1 cellular context compared by ENCODE assay signal in the genomic region with DNA sequence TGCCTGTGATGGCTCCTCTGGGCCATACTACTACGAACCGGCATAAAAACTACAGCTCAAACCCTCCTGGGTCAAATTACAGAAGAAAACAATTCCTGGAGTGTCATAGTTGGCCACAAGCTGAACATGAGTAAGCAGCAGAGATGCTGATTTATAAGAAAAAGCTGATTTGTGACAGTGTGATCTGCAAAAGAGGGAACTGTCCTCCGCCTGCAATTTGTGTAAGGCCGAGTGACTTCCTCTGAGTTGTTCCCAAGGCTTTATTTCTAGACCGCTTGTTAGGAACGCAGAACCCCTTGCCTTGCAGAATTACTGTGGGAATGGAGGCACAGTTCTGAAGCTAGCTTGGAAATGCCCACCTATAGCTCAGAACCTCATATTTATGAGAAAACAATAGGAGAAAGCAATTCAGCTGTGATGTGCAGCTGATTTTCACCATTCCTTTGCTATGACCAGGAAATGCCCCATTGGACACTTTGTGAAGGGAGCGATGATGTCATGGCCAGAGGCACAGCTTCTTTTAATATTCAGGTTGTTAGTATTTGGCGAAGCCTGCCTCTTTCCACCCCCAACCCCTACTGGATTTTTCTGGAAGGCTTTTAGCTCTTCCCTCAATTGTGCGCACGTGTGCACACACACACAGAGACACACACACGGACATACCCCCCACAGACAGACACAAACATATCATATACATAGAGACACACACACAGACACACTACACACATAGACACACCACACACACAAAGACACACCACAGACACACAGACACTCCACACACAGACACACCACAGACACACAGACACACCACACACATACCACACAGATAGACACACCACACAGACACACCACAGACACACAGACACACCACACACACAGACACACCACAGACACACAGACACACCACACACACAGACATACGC.
TF ChIP-seq lines count a peak whose summit lies in the region.

No MANE protein-coding gene starts in this region.

TF ChIP-seq in HEK293, 187 proteins besides CTCF, POLR2A, EP300 and RAD21 (continued from another document and continues in another):
- TF ChIP-seq, protein P1, sequence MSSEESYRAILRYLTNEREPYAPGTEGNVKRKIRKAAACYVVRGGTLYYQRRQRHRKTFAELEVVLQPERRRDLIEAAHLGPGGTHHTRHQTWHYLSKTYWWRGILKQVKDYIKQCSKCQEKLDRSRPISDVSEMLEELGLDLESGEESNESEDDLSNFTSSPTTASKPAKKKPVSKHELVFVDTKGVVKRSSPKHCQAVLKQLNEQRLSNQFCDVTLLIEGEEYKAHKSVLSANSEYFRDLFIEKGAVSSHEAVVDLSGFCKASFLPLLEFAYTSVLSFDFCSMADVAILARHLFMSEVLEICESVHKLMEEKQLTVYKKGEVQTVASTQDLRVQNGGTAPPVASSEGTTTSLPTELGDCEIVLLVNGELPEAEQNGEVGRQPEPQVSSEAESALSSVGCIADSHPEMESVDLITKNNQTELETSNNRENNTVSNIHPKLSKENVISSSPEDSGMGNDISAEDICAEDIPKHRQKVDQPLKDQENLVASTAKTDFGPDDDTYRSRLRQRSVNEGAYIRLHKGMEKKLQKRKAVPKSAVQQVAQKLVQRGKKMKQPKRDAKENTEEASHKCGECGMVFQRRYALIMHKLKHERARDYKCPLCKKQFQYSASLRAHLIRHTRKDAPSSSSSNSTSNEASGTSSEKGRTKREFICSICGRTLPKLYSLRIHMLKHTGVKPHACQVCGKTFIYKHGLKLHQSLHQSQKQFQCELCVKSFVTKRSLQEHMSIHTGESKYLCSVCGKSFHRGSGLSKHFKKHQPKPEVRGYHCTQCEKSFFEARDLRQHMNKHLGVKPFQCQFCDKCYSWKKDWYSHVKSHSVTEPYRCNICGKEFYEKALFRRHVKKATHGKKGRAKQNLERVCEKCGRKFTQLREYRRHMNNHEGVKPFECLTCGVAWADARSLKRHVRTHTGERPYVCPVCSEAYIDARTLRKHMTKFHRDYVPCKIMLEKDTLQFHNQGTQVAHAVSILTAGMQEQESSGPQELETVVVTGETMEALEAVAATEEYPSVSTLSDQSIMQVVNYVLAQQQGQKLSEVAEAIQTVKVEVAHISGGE (tag by site-specific recombination; conservative IDR thresholded peaks at IDR 0.05; ENCODE audit: low read depth): no peak
- TF ChIP-seq ZNF629 (tag by site-specific recombination; IDR thresholded peaks at IDR 0.05) (peak; percentile 70; the same call in 1 of the 2 replicates), ZNF341 (tag by site-specific recombination; IDR thresholded peaks at IDR 0.05; ENCODE audit: low read depth) (0 out of 2 replicates have a peak, but pooled peaks have one; percentile 37), ZFP41 (tag by site-specific recombination; IDR thresholded peaks at IDR 0.05; ENCODE audit: borderline replicate concordance) (no peak), ZNF114 (tag by site-specific recombination; IDR thresholded peaks at IDR 0.05) (no peak), ZNF610 (tag by site-specific recombination; IDR thresholded peaks at IDR 0.05; ENCODE audit: borderline replicate concordance) (no peak), ZNF24 (tag by site-specific recombination; IDR thresholded peaks at IDR 0.05) (0 out of 2 replicates have a peak, but pooled peaks have one; percentile 38), ZNF311 (tag by site-specific recombination; IDR thresholded peaks at IDR 0.05; ENCODE audit: borderline replicate concordance) (no peak), MYNN (tag by site-specific recombination; IDR thresholded peaks at IDR 0.05; ENCODE audit: borderline replicate concordance) (no peak), ZNF354C (tag by site-specific recombination; IDR thresholded peaks at IDR 0.05; ENCODE audit: borderline replicate concordance, low read depth) (no peak), KLF10 (tag by site-specific recombination; IDR thresholded peaks at IDR 0.05) (no peak), MEIS1 (CRISPR knock-in tag; IDR thresholded peaks at IDR 0.05; ENCODE audit: borderline replicate concordance) (no peak), ZNF791 (tag by site-specific recombination; IDR thresholded peaks at IDR 0.05) (peak; percentile 61; the same call in 1 of the 2 replicates), ZNF555 (tag by site-specific recombination; conservative IDR thresholded peaks at IDR 0.05) (no peak), ZNF132 (tag by site-specific recombination; IDR thresholded peaks at IDR 0.05; ENCODE audit: borderline replicate concordance) (no peak), ZNF239 (tag by site-specific recombination; IDR thresholded peaks at IDR 0.05) (no peak), SP7 (tag by site-specific recombination; IDR thresholded peaks at IDR 0.05) (0 out of 2 replicates have a peak, but pooled peaks have one; percentile 17), ZNF600 (tag by site-specific recombination; IDR thresholded peaks at IDR 0.05) (peak; percentile 61), ZNF433 (tag by site-specific recombination; IDR thresholded peaks at IDR 0.05; ENCODE audit: low read depth) (no peak), ZNF768 (tag by site-specific recombination; IDR thresholded peaks at IDR 0.05) (no peak), ZNF426 (tag by site-specific recombination; IDR thresholded peaks at IDR 0.05) (no peak), ZNF544 (tag by site-specific recombination; IDR thresholded peaks at IDR 0.05) (no peak), ZNF747 (tag by site-specific recombination; IDR thresholded peaks at IDR 0.05) (no peak), ZNF37A (tag by site-specific recombination; IDR thresholded peaks at IDR 0.05) (no peak), ZNF529 (tag by site-specific recombination; IDR thresholded peaks at IDR 0.05; ENCODE audit: insufficient replicate concordance) (no peak), ZNF146 (tag by site-specific recombination; IDR thresholded peaks at IDR 0.05) (no peak), ZNF701 (tag by site-specific recombination; IDR thresholded peaks at IDR 0.05) (no peak), ZBTB8A (tag by site-specific recombination; IDR thresholded peaks at IDR 0.05) (no peak), KLF7 (tag by site-specific recombination; IDR thresholded peaks at IDR 0.05; ENCODE audit: borderline replicate concordance) (no peak), ZNF202 (tag by site-specific recombination; IDR thresholded peaks at IDR 0.05; ENCODE audit: borderline replicate concordance) (no peak), ZNF184 (tag by site-specific recombination; IDR thresholded peaks at IDR 0.05) (no peak), ZBTB21 (tag by site-specific recombination; IDR thresholded peaks at IDR 0.05) (peak; percentile 54)
- TF ChIP-seq, protein P2, sequence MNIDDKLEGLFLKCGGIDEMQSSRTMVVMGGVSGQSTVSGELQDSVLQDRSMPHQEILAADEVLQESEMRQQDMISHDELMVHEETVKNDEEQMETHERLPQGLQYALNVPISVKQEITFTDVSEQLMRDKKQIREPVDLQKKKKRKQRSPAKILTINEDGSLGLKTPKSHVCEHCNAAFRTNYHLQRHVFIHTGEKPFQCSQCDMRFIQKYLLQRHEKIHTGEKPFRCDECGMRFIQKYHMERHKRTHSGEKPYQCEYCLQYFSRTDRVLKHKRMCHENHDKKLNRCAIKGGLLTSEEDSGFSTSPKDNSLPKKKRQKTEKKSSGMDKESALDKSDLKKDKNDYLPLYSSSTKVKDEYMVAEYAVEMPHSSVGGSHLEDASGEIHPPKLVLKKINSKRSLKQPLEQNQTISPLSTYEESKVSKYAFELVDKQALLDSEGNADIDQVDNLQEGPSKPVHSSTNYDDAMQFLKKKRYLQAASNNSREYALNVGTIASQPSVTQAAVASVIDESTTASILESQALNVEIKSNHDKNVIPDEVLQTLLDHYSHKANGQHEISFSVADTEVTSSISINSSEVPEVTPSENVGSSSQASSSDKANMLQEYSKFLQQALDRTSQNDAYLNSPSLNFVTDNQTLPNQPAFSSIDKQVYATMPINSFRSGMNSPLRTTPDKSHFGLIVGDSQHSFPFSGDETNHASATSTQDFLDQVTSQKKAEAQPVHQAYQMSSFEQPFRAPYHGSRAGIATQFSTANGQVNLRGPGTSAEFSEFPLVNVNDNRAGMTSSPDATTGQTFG (tag by site-specific recombination; IDR thresholded peaks at IDR 0.05; ENCODE audit: borderline replicate concordance): no peak
- TF ChIP-seq, protein P3, sequence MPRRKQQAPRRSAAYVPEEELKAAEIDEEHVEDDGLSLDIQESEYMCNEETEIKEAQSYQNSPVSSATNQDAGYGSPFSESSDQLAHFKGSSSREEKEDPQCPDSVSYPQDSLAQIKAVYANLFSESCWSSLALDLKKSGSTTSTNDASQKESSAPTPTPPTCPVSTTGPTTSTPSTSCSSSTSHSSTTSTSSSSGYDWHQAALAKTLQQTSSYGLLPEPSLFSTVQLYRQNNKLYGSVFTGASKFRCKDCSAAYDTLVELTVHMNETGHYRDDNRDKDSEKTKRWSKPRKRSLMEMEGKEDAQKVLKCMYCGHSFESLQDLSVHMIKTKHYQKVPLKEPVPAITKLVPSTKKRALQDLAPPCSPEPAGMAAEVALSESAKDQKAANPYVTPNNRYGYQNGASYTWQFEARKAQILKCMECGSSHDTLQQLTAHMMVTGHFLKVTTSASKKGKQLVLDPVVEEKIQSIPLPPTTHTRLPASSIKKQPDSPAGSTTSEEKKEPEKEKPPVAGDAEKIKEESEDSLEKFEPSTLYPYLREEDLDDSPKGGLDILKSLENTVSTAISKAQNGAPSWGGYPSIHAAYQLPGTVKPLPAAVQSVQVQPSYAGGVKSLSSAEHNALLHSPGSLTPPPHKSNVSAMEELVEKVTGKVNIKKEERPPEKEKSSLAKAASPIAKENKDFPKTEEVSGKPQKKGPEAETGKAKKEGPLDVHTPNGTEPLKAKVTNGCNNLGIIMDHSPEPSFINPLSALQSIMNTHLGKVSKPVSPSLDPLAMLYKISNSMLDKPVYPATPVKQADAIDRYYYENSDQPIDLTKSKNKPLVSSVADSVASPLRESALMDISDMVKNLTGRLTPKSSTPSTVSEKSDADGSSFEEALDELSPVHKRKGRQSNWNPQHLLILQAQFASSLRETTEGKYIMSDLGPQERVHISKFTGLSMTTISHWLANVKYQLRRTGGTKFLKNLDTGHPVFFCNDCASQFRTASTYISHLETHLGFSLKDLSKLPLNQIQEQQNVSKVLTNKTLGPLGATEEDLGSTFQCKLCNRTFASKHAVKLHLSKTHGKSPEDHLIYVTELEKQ (tag by site-specific recombination; IDR thresholded peaks at IDR 0.05; ENCODE audit: borderline replicate concordance): no peak
- TF ChIP-seq, protein P4, sequence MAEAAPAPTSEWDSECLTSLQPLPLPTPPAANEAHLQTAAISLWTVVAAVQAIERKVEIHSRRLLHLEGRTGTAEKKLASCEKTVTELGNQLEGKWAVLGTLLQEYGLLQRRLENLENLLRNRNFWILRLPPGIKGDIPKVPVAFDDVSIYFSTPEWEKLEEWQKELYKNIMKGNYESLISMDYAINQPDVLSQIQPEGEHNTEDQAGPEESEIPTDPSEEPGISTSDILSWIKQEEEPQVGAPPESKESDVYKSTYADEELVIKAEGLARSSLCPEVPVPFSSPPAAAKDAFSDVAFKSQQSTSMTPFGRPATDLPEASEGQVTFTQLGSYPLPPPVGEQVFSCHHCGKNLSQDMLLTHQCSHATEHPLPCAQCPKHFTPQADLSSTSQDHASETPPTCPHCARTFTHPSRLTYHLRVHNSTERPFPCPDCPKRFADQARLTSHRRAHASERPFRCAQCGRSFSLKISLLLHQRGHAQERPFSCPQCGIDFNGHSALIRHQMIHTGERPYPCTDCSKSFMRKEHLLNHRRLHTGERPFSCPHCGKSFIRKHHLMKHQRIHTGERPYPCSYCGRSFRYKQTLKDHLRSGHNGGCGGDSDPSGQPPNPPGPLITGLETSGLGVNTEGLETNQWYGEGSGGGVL (tag by site-specific recombination; IDR thresholded peaks at IDR 0.05): 0 out of 2 replicates have a peak, but pooled peaks have one; percentile 29
- TF ChIP-seq, protein P5, sequence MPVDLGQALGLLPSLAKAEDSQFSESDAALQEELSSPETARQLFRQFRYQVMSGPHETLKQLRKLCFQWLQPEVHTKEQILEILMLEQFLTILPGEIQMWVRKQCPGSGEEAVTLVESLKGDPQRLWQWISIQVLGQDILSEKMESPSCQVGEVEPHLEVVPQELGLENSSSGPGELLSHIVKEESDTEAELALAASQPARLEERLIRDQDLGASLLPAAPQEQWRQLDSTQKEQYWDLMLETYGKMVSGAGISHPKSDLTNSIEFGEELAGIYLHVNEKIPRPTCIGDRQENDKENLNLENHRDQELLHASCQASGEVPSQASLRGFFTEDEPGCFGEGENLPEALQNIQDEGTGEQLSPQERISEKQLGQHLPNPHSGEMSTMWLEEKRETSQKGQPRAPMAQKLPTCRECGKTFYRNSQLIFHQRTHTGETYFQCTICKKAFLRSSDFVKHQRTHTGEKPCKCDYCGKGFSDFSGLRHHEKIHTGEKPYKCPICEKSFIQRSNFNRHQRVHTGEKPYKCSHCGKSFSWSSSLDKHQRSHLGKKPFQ (tag by site-specific recombination; IDR thresholded peaks at IDR 0.05): no peak
- TF ChIP-seq, protein P6, sequence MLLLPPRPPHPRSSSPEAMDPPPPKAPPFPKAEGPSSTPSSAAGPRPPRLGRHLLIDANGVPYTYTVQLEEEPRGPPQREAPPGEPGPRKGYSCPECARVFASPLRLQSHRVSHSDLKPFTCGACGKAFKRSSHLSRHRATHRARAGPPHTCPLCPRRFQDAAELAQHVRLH (tag by site-specific recombination; IDR thresholded peaks at IDR 0.05): no peak
- TF ChIP-seq, protein P7, sequence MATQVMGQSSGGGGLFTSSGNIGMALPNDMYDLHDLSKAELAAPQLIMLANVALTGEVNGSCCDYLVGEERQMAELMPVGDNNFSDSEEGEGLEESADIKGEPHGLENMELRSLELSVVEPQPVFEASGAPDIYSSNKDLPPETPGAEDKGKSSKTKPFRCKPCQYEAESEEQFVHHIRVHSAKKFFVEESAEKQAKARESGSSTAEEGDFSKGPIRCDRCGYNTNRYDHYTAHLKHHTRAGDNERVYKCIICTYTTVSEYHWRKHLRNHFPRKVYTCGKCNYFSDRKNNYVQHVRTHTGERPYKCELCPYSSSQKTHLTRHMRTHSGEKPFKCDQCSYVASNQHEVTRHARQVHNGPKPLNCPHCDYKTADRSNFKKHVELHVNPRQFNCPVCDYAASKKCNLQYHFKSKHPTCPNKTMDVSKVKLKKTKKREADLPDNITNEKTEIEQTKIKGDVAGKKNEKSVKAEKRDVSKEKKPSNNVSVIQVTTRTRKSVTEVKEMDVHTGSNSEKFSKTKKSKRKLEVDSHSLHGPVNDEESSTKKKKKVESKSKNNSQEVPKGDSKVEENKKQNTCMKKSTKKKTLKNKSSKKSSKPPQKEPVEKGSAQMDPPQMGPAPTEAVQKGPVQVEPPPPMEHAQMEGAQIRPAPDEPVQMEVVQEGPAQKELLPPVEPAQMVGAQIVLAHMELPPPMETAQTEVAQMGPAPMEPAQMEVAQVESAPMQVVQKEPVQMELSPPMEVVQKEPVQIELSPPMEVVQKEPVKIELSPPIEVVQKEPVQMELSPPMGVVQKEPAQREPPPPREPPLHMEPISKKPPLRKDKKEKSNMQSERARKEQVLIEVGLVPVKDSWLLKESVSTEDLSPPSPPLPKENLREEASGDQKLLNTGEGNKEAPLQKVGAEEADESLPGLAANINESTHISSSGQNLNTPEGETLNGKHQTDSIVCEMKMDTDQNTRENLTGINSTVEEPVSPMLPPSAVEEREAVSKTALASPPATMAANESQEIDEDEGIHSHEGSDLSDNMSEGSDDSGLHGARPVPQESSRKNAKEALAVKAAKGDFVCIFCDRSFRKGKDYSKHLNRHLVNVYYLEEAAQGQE (tag by site-specific recombination; IDR thresholded peaks at IDR 0.05): no peak
